10 cellular contexts compared by ENCODE assay signal in genomic region chr2:181311841-181312240, GRCh38.
DNase-seq lines count a peak whose midpoint lies in the region; ATAC-seq and TF ChIP-seq lines count a peak whose summit lies in the region.
"Had no signal": no experiment of that assay in that cellular context is flagged by ENCODE, and none has a peak within 500 bp of the region (broad histone marks: within the 10 kb centered on the region; RNA-seq: fewer than 3 reads in every experiment).

No MANE protein-coding gene starts in this region.

- peak overlapping the region; percentile 60 to 92 (median 80) for H3K4me3 Mint-ChIP-seq in naive thymus-derived CD4-positive, alpha-beta T cell
- H3K4me3 Mint-ChIP-seq in osteocyte (ENCODE audit: unreplicated experiment): no peak overlapping the region
- H3K4me3 Mint-ChIP-seq in progenitor cell of endocrine pancreas (ENCODE audit: low read depth): no peak overlapping the region

- ATAC-seq in GM18868 (IDR thresholded peaks at IDR 0.05; ENCODE audit: unreplicated experiment) (peak; percentile 9), HG02678 (IDR thresholded peaks at IDR 0.05; ENCODE audit: unreplicated experiment) (peak; percentile 23)
- peak; percentile 54 for ATAC-seq in naive thymus-derived CD4-positive, alpha-beta T cell

- no peak for DNase-seq in PC-9
- no peak for DNase-seq in naive thymus-derived CD4-positive, alpha-beta T cell
- DNase-seq in inferior parietal cortex (ENCODE audit: extremely low spot score): no peak
- no peak for DNase-seq in osteocyte (ENCODE audit: extremely low spot score, unreplicated experiment)
- DNase-seq in AG08396 (ENCODE audit: low spot score): no peak
- no peak for DNase-seq in progenitor cell of endocrine pancreas (ENCODE audit: low spot score, unreplicated experiment)
- DNase-seq: adrenal gland had no signal

- H3K27ac ChIP-seq in PC-9: no peak overlapping the region
- H3K27ac ChIP-seq in naive thymus-derived CD4-positive, alpha-beta T cell (ENCODE audit: low read depth, low read length): peak overlapping the region; percentile 66
- H3K27ac ChIP-seq: adrenal gland, esophagus muscularis mucosa had no signal

- H3F3A ChIP-seq in PC-9 (ENCODE audit: insufficient read depth, low read depth): no peaks in the 10 kb centered on the region

- CTCF ChIA-PET in PC-9 (lab: Charles Lee): interaction anchor here (0.8 kb wide), 1 partner anchor 1193 kb away, joined by 4 read pairs; no protein-coding TSS in a partner anchor
- CTCF ChIA-PET in naive thymus-derived CD4-positive, alpha-beta T cell (lab: Charles Lee): interaction anchor here (0.6 to 2.0 kb wide), 6 partner anchors 12 to 208 kb away, joined by 3 to 7 read pairs (median 3); no protein-coding TSS in a partner anchor

- BruUV-seq in PC-9 (replicated peaks; lab: Mats Ljungman, UMichigan): no TSS peak

- H3K4me3 ChIP-seq in PC-9: no peak overlapping the region
- peak overlapping the region; percentile 4 for H3K4me3 ChIP-seq in naive thymus-derived CD4-positive, alpha-beta T cell (ENCODE audit: low read length)
- H3K4me3 ChIP-seq: adrenal gland, esophagus muscularis mucosa had no signal

- TF ChIP-seq CTCF in PC-9 (conservative IDR thresholded peaks at IDR 0.05) (no peak), osteocyte (IDR thresholded peaks at IDR 0.05) (no peak), progenitor cell of endocrine pancreas (IDR thresholded peaks at IDR 0.05; ENCODE audit: unreplicated experiment) (no peak)

- H3K36me3 ChIP-seq in PC-9 (ENCODE audit: low read depth): no peaks in the 10 kb centered on the region
- H3K36me3 ChIP-seq in naive thymus-derived CD4-positive, alpha-beta T cell (ENCODE audit: control insufficient read depth in 2 of 3, insufficient read depth in 3 of 3, low read length in 3 of 3): no peaks in the 10 kb centered on the region
- H3K36me3 ChIP-seq: adrenal gland, esophagus muscularis mucosa had no signal

- H2AFZ ChIP-seq in PC-9: peak overlapping the region; percentile 1

- 0 out of 2 replicates have a peak, but pooled peaks cover 3% of the 10 kb centered on the region for H3K9me3 ChIP-seq in PC-9 (ENCODE audit: insufficient read depth, low read depth)
- no peaks in the 10 kb centered on the region for H3K9me3 ChIP-seq in naive thymus-derived CD4-positive, alpha-beta T cell (ENCODE audit: control insufficient read depth in 2 of 3, low read length in 3 of 3)
- H3K9me3 ChIP-seq: adrenal gland, esophagus muscularis mucosa had no signal

- H3K4me1 ChIP-seq in PC-9 (replicated peaks; ENCODE audit: insufficient read depth): 0 out of 2 replicates have a peak, but pooled peaks cover 2% of the 10 kb centered on the region
- peaks cover 40 to 54% of the 10 kb centered on the region in 2 donors for H3K4me1 ChIP-seq in naive thymus-derived CD4-positive, alpha-beta T cell (ENCODE audit: control insufficient read depth in 2 of 2, insufficient read depth in 2 of 2, low read length in 2 of 2)
- H3K4me1 ChIP-seq: adrenal gland had no signal

- peaks cover 33 to 74% (median 63%) of the 10 kb centered on the region in 7 donors for H3K4me1 Mint-ChIP-seq in naive thymus-derived CD4-positive, alpha-beta T cell
- H3K4me1 Mint-ChIP-seq in osteocyte (ENCODE audit: unreplicated experiment): peaks cover 18% of the 10 kb centered on the region
- no peaks in the 10 kb centered on the region for H3K4me1 Mint-ChIP-seq in progenitor cell of endocrine pancreas (ENCODE audit: low read depth)

- intact Hi-C loops in PC-9 (cut with micrococcal nuclease; ENCODE audit: unreplicated experiment): no loop called here
- intact Hi-C loops in naive thymus-derived CD4-positive, alpha-beta T cell (cut with micrococcal nuclease): loop anchor here (1.0 to 5.0 kb wide), 5 partner anchors 8 to 188 kb away; no protein-coding TSS in a partner anchor

- H3K79me2 ChIP-seq in PC-9 (ENCODE audit: low read depth): no peaks in the 10 kb centered on the region

- H3K9me2 ChIP-seq in PC-9 (ENCODE audit: insufficient read depth): no peaks in the 10 kb centered on the region

- no peaks in the 10 kb centered on the region for H3K27me3 ChIP-seq in PC-9 (ENCODE audit: insufficient read depth, low read depth)
- H3K27me3 ChIP-seq in naive thymus-derived CD4-positive, alpha-beta T cell (ENCODE audit: control insufficient read depth in 2 of 2, insufficient read depth in 2 of 2, low read length in 2 of 2): no peaks in the 10 kb centered on the region
- H3K27me3 ChIP-seq: adrenal gland, esophagus muscularis mucosa had no signal

- H3K27ac Mint-ChIP-seq in naive thymus-derived CD4-positive, alpha-beta T cell: peak overlapping the region; percentile 90 to 100 (median 96)
- H3K27ac Mint-ChIP-seq in osteocyte (ENCODE audit: unreplicated experiment): no peak overlapping the region
- no peak overlapping the region for H3K27ac Mint-ChIP-seq in progenitor cell of endocrine pancreas

- peaks cover 0 to 4% (median 0%) of the 10 kb centered on the region in 5 donors for H3K36me3 Mint-ChIP-seq in naive thymus-derived CD4-positive, alpha-beta T cell
- H3K36me3 Mint-ChIP-seq in osteocyte (ENCODE audit: unreplicated experiment): no peaks in the 10 kb centered on the region
- H3K36me3 Mint-ChIP-seq in progenitor cell of endocrine pancreas (ENCODE audit: insufficient read depth): no peaks in the 10 kb centered on the region

- POLR2A ChIA-PET in PC-9 (lab: Charles Lee; ENCODE audit: unreplicated experiment): interaction anchor here (0.6 kb wide), 1 partner anchor 510 kb away, joined by 5 read pairs; no protein-coding TSS in a partner anchor
- POLR2A ChIA-PET in naive thymus-derived CD4-positive, alpha-beta T cell (lab: Charles Lee): interaction anchor here (0.8 to 8.1 kb wide), 13 partner anchors 8 to 206 kb away, joined by 3 to 69 read pairs (median 4); partner anchors contain the start of gene ITGA4

- no peaks in the 10 kb centered on the region for H3K27me3 Mint-ChIP-seq in naive thymus-derived CD4-positive, alpha-beta T cell
- H3K27me3 Mint-ChIP-seq in osteocyte (ENCODE audit: unreplicated experiment): peaks cover 2% of the 10 kb centered on the region
- no peaks in the 10 kb centered on the region for H3K27me3 Mint-ChIP-seq in progenitor cell of endocrine pancreas

- H3K9me3 Mint-ChIP-seq in naive thymus-derived CD4-positive, alpha-beta T cell: no peaks in the 10 kb centered on the region
- H3K9me3 Mint-ChIP-seq in osteocyte (ENCODE audit: unreplicated experiment): no peaks in the 10 kb centered on the region
- H3K9me3 Mint-ChIP-seq in progenitor cell of endocrine pancreas (ENCODE audit: low read depth): no peaks in the 10 kb centered on the region

- H3K4me2 ChIP-seq in PC-9: no peak overlapping the region

- H4K20me1 ChIP-seq in PC-9 (ENCODE audit: insufficient read depth): no peaks in the 10 kb centered on the region

Comparison
In these comparisons a context has a peak if more than half of its experiments do, and no peak if none do; other contexts are left out.
1. H3K27ac Mint-ChIP-seq: peak in naive thymus-derived CD4-positive, alpha-beta T cell (9 of 9); none in osteocyte (single experiment) and progenitor cell of endocrine pancreas (single experiment).
2. H3K4me3 Mint-ChIP-seq: peak in naive thymus-derived CD4-positive, alpha-beta T cell (10 of 10); none in osteocyte (single experiment) and progenitor cell of endocrine pancreas (single experiment).
3. Peak in every context shown above with its lines, with median percentiles within 50 percentile points of each other: ATAC-seq.